ENCODE assay signal across 14 cellular contexts in genomic region chr18:34357944-34358580, GRCh38.
DNase-seq lines count a peak whose midpoint lies in the region; ATAC-seq, FAIRE-seq and TF ChIP-seq lines count a peak whose summit lies in the region.
"Had no signal": no experiment of that assay in that cellular context is flagged by ENCODE, and none has a peak within 500 bp of the region (broad histone marks: within the 10 kb centered on the region; RNA-seq: fewer than 3 reads in every experiment).

No MANE protein-coding gene starts in this region.

- CTCF ChIA-PET in mammary epithelial cell (lab: Charles Lee; ENCODE audit: low non-redundant PET): no interaction called here
- CTCF ChIA-PET in CD4-positive, alpha-beta T cell (lab: Charles Lee): no interaction called here

- H3K4me1 Mint-ChIP-seq in CD4-positive, alpha-beta T cell (ENCODE audit: low read depth): no peaks in the 10 kb centered on the region
- H3K4me1 Mint-ChIP-seq: CD14-positive monocyte; CD8-positive, alpha-beta memory T cell had no signal

- TF ChIP-seq CTCF in GM06990 (IDR thresholded peaks at IDR 0.05; ENCODE audit: insufficient read depth, low read length, poor library complexity, severe bottlenecking) (no peak), OCI-LY3 (IDR thresholded peaks at IDR 0.05; ENCODE audit: low read depth, low read length) (no peak), mammary epithelial cell (conservative IDR thresholded peaks at IDR 0.05 in 1 of 2, IDR thresholded peaks at IDR 0.05 in 1 of 2; ENCODE audit: extremely low read depth in 1 of 2, insufficient read depth in 1 of 2, low read depth in 1 of 2, low read length in 2 of 2) (no peak), testis (IDR thresholded peaks at IDR 0.05) (no peak)
- no peak for TF ChIP-seq CTCF in CD4-positive, alpha-beta T cell (IDR thresholded peaks at IDR 0.05)

- FAIRE-seq in GM12892 (lab: Jason Lieb, UNC): peak; percentile 63
- FAIRE-seq: GM19239 had no signal

- dilution Hi-C loops in mammary epithelial cell (cut with HindIII; ENCODE audit: low sequenced_read_pairs): no loop called here

- no peaks in the 10 kb centered on the region for H3K27me3 Mint-ChIP-seq in CD4-positive, alpha-beta T cell
- H3K27me3 Mint-ChIP-seq: CD8-positive, alpha-beta memory T cell had no signal

- no TSS peak for BruUV-seq in mammary epithelial cell (replicated peaks; lab: Mats Ljungman, UMichigan)

- H3K27ac ChIP-seq in OCI-LY3 (ENCODE audit: low read length): no peak overlapping the region
- H3K27ac ChIP-seq in mammary epithelial cell (ENCODE audit: insufficient read depth, low read depth, low read length): no peak overlapping the region
- H3K27ac ChIP-seq in testis: no peak overlapping the region
- no peak overlapping the region for H3K27ac ChIP-seq in aorta (ENCODE audit: low read depth in 1 of 2, low read length in 2 of 2)
- H3K27ac ChIP-seq in CD4-positive, alpha-beta T cell (ENCODE audit: low read depth, low read length): no peak overlapping the region

- DNase-seq in GM06990 (ENCODE audit: extremely low read depth, insufficient read length) (peak; percentile 25), GM12892 (ENCODE audit: insufficient read length) (no peak), mammary epithelial cell (peak; percentile 14), testis (no peak), aorta (no peak)
- no peak for DNase-seq in CD4-positive, alpha-beta T cell
- DNase-seq: Caco-2; CD8-positive, alpha-beta memory T cell; HCEC 1CT; IMR-90; KBM-7 had no signal

- H3K36me3 ChIP-seq in GM06990 (ENCODE audit: control insufficient read depth, insufficient read depth, low read length) (no peaks in the 10 kb centered on the region), OCI-LY3 (replicated peaks; ENCODE audit: low read depth, low read length) (no peaks in the 10 kb centered on the region), mammary epithelial cell (ENCODE audit: insufficient read depth, low read length) (no peaks in the 10 kb centered on the region), testis (ENCODE audit: low read depth, missing control alignments) (no peaks in the 10 kb centered on the region), aorta (ENCODE audit: control insufficient read depth in 1 of 2, insufficient read depth in 2 of 2, low read length in 1 of 2) (no peaks in the 10 kb centered on the region)

- 71% methylated on average over 5 of the region's 5 CpGs for WGBS in mammary epithelial cell (ENCODE audit: low coverage, missing lambda C conversion rate)
- WGBS in testis, 2 donors: 83 to 91% methylated on average over 5 of the region's 5 CpGs
- WGBS in aorta, 2 donors: 90 to 94% methylated on average over 5 of the region's 5 CpGs

- no peak for ATAC-seq in aorta (ENCODE audit: low FRiP score)
- no peak for ATAC-seq in CD4-positive, alpha-beta T cell (ENCODE audit: poor library complexity)

- H3K9me3 ChIP-seq in OCI-LY3 (ENCODE audit: insufficient read depth, low read length) (no peaks in the 10 kb centered on the region), mammary epithelial cell (replicated peaks; ENCODE audit: insufficient read depth, low read length) (no peaks in the 10 kb centered on the region), testis (no peaks in the 10 kb centered on the region), aorta (ENCODE audit: control insufficient read depth, low read length) (no peaks in the 10 kb centered on the region)
- no peaks in the 10 kb centered on the region for H3K9me3 ChIP-seq in CD4-positive, alpha-beta T cell (ENCODE audit: control insufficient read depth, low read length)
- H3K9me3 ChIP-seq: Caco-2 had no signal

- H3K4me1 ChIP-seq in OCI-LY3 (ENCODE audit: low read length): peaks cover 16% of the 10 kb centered on the region
- no peaks in the 10 kb centered on the region for H3K4me1 ChIP-seq in mammary epithelial cell (ENCODE audit: insufficient read depth, low read length)
- H3K4me1 ChIP-seq in testis: no peaks in the 10 kb centered on the region
- no peaks in the 10 kb centered on the region for H3K4me1 ChIP-seq in aorta (ENCODE audit: control insufficient read depth in 1 of 2, insufficient read depth in 2 of 2, low read length in 2 of 2)
- H3K4me1 ChIP-seq: Caco-2 had no signal

- H3K9ac ChIP-seq in OCI-LY3 (ENCODE audit: low read length) (no peak overlapping the region), mammary epithelial cell (ENCODE audit: insufficient read depth, low read length) (no peak overlapping the region)

- in situ Hi-C loops in mammary epithelial cell (cut with MboI; ENCODE audit: low sequenced_read_pairs in 2 of 2): no loop called here

- 0 out of 2 replicates have a peak overlapping the region, but pooled peaks have one; percentile 53 for H3K4me2 ChIP-seq in OCI-LY3 (ENCODE audit: low read length)
- no peak overlapping the region for H3K4me2 ChIP-seq in mammary epithelial cell (ENCODE audit: insufficient read depth, low read depth, low read length)

- H3K4me3 ChIP-seq in GM06990 (replicated peaks; ENCODE audit: low read depth, low read length) (peak overlapping the region; percentile 51), OCI-LY3 (ENCODE audit: low read length) (no peak overlapping the region), mammary epithelial cell (replicated peaks in 1 of 3; ENCODE audit: insufficient read depth in 1 of 3, low read depth in 2 of 3, low read length in 3 of 3) (no peak overlapping the region), testis (no peak overlapping the region), aorta (ENCODE audit: low read length in 2 of 2) (no peak overlapping the region)

- no peak overlapping the region; the same call in 1 of the 2 replicates for H2AFZ ChIP-seq in OCI-LY3 (ENCODE audit: low read depth, low read length)
- H2AFZ ChIP-seq in mammary epithelial cell (ENCODE audit: low read depth, low read length): no peak overlapping the region

- intact Hi-C loops in mammary epithelial cell (cut with micrococcal nuclease) (loop anchor here (10.0 kb wide), 3 partner anchors 77 to 297 kb away; no protein-coding TSS in a partner anchor), testis (cut with DNase I; ENCODE audit: low total_unique reads) (no loop called here), aorta (cut with DNase I) (no loop called here)
- intact Hi-C loops in CD4-positive, alpha-beta T cell (cut with DNase I, micrococcal nuclease): no loop called here

- TF ChIP-seq POLR2A in GM12892 (IDR thresholded peaks at IDR 0.05; ENCODE audit: low read depth, low read length) (no peak), testis (IDR thresholded peaks at IDR 0.05) (no peak)

- H3K9me3 Mint-ChIP-seq in CD4-positive, alpha-beta T cell: peaks cover 3% of the 10 kb centered on the region

- H3K4me3 Mint-ChIP-seq in CD4-positive, alpha-beta T cell: no peak overlapping the region
- H3K4me3 Mint-ChIP-seq: CD14-positive monocyte; CD8-positive, alpha-beta memory T cell had no signal

- no peaks in the 10 kb centered on the region for H4K20me1 ChIP-seq in OCI-LY3 (ENCODE audit: insufficient read depth, low read length)
- no peaks in the 10 kb centered on the region for H4K20me1 ChIP-seq in mammary epithelial cell (ENCODE audit: insufficient read depth, low read length)

- no peak overlapping the region for H3K27ac Mint-ChIP-seq in CD4-positive, alpha-beta T cell
- H3K27ac Mint-ChIP-seq: CD14-positive monocyte; CD8-positive, alpha-beta memory T cell had no signal

- POLR2A ChIA-PET in CD4-positive, alpha-beta T cell (lab: Charles Lee): no interaction called here

- H3K79me2 ChIP-seq in OCI-LY3 (ENCODE audit: low read length): no peaks in the 10 kb centered on the region
- H3K79me2 ChIP-seq in mammary epithelial cell (ENCODE audit: insufficient read depth, low read length): no peaks in the 10 kb centered on the region

- H3K36me3 Mint-ChIP-seq in CD4-positive, alpha-beta T cell (ENCODE audit: low read depth): no peaks in the 10 kb centered on the region
- H3K36me3 Mint-ChIP-seq: CD14-positive monocyte; CD8-positive, alpha-beta memory T cell had no signal

- H3K27me3 ChIP-seq in GM06990 (replicated peaks; ENCODE audit: control insufficient read depth, insufficient read depth, low read length) (no peaks in the 10 kb centered on the region), OCI-LY3 (ENCODE audit: low read depth, low read length) (no peaks in the 10 kb centered on the region), mammary epithelial cell (ENCODE audit: insufficient read depth, low read length) (no peaks in the 10 kb centered on the region), testis (no peaks in the 10 kb centered on the region), aorta (ENCODE audit: control insufficient read depth in 1 of 2, insufficient read depth in 2 of 2, low read length in 1 of 2) (peaks cover 0 to 2% of the 10 kb centered on the region in 2 donors)
- no peaks in the 10 kb centered on the region for H3K27me3 ChIP-seq in CD4-positive, alpha-beta T cell (ENCODE audit: control insufficient read depth, insufficient read depth, low read length)

Comparison
In these comparisons a context has a peak if more than half of its experiments do, and no peak if none do; other contexts are left out.
1. DNase-seq: peak in GM06990 (single experiment) and mammary epithelial cell (single experiment); none in GM12892 (single experiment), testis (single experiment), aorta (0 of 2) and CD4-positive, alpha-beta T cell (0 of 10).